Comparison of ENCODE assay signal across 8 cellular contexts in the genomic region with DNA sequence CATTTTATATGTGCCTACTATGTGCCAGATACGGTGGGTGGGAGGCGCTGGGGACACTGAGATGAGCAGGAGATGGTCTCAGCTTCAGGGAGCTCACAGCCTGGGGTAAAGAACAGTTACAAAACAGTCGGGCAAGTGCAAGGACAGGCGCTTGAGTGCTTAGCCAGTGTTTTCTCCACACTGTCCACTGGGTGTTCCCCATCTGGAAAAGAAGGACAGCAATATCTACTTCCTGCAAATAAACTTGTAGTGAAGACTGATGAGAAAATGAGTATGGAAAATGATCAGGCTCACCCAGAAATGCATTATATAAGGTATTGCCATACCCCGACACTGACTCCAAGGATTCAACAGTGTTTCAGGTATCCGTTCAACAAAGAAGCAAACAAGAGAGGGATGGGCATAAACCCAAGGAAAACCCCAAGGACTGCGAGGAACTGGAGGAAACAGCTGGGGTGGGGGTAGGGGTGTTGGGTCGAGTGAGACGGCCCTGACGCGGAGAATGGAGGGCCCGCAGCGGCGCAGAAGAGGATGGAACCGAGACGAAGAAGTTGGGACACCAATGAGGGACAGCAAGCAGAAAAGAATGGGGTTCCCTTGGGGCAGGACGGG. TPM values are rescaled to one million over a fixed set of nuclear protein-coding genes. Genes with fewer than 3 reads are reported as not detected.
DNase-seq lines count a peak whose midpoint lies in the region; TF ChIP-seq lines count a peak whose summit lies in the region.

No MANE protein-coding gene starts in this region.

- TF ChIP-seq CTCF in A673 (conservative IDR thresholded peaks at IDR 0.05; ENCODE audit: low read depth, low read length) (no peak), GM12875 (IDR thresholded peaks at IDR 0.05; ENCODE audit: borderline replicate concordance, insufficient read depth, low read depth, low read length) (no peak)

- POLR2A ChIA-PET in A673 (lab: Charles Lee; ENCODE audit: low non-redundant PET): no interaction called here

- no peaks in the 10 kb centered on the region for H3K9me3 ChIP-seq in A673 (ENCODE audit: low read depth, low read length, poor library complexity, severe bottlenecking)
- H3K9me3 ChIP-seq in SJCRH30 (replicated peaks): no peaks in the 10 kb centered on the region
- H3K9me3 ChIP-seq in mucosa of stomach (ENCODE audit: control insufficient read depth, low read length): no peaks in the 10 kb centered on the region

- H3K27me3 ChIP-seq in A673 (replicated peaks; ENCODE audit: insufficient read depth, low read depth, low read length, poor library complexity) (no peaks in the 10 kb centered on the region), SJCRH30 (no peaks in the 10 kb centered on the region), mucosa of stomach (ENCODE audit: control insufficient read depth, insufficient read depth, low read length) (no peaks in the 10 kb centered on the region)

- no peaks in the 10 kb centered on the region for H3K4me1 ChIP-seq in A673 (ENCODE audit: insufficient read depth, low read length, poor library complexity, severe bottlenecking)
- no peaks in the 10 kb centered on the region for H3K4me1 ChIP-seq in SJCRH30
- H3K4me1 ChIP-seq in mucosa of stomach (ENCODE audit: control insufficient read depth, insufficient read depth, low read length): peaks cover 18% of the 10 kb centered on the region

- H3K9ac ChIP-seq in mucosa of stomach (ENCODE audit: low read length): peak overlapping the region; percentile 64

- H3K27ac ChIP-seq in A673 (ENCODE audit: low read depth, low read length, poor library complexity, severe bottlenecking) (peak overlapping the region; percentile 57), SJCRH30 (peak overlapping the region; percentile 31; the same call in 1 of the 2 replicates), epithelial cell of prostate (peak overlapping the region; percentile 41)

- H3K4me3 ChIP-seq in A673 (ENCODE audit: low read depth, low read length, poor library complexity, severe bottlenecking) (peak overlapping the region; percentile 66), GM12875 (ENCODE audit: low read depth, low read length) (peak overlapping the region; percentile 83), SJCRH30 (peak overlapping the region; percentile 92), mucosa of stomach (ENCODE audit: low read length) (peak overlapping the region; percentile 71)

- intact Hi-C loops in A673 (cut with micrococcal nuclease; ENCODE audit: unreplicated experiment): no loop called here

- no peaks in the 10 kb centered on the region for H3K36me3 ChIP-seq in A673 (ENCODE audit: insufficient read depth, low read length, poor library complexity, severe bottlenecking)
- no peaks in the 10 kb centered on the region for H3K36me3 ChIP-seq in SJCRH30
- no peaks in the 10 kb centered on the region for H3K36me3 ChIP-seq in mucosa of stomach (ENCODE audit: control insufficient read depth, insufficient read depth, low read length)

- CTCF ChIA-PET in A673 (lab: Charles Lee): no interaction called here

- peak; percentile 13 for DNase-seq in A673 (ENCODE audit: low spot score)
- peak; percentile 17 to 42 for DNase-seq in SJCRH30
- no peak for DNase-seq in epithelial cell of prostate (ENCODE audit: low read depth, low spot score)
- no peak for DNase-seq in 8988T
- no peak for DNase-seq in iPS-NIHi11 (ENCODE audit: low spot score)
- no peak for DNase-seq in SIG-M5 (lab: John Stamatoyannopoulos, UW)

- no TSS peak for BruUV-seq in A673 (replicated peaks; lab: Mats Ljungman, UMichigan)

RNA-seq across cellular contexts. Expression of gene TMEM185A, which starts 0.8 kb away (rescaled TPM):
- total RNA-seq in A673 (2021): 18.4 and 23.6 TPM in 2 replicates
- 17.7 and 19.1 TPM in 2 replicates for total RNA-seq in SJCRH30 (2014; rRNA removed; shearing (Covaris generic))

RNA-seq across cellular contexts. Expression of gene HSFX2, which starts 35.7 kb away (rescaled TPM):
- total RNA-seq in A673 (2021): not detected in 2 replicates
- total RNA-seq in SJCRH30 (2014; rRNA removed; shearing (Covaris generic)): not detected in 2 replicates

RNA-seq across cellular contexts. Expression of gene MAGEA9B, which starts 43.5 kb away (rescaled TPM):
- not detected in 2 replicates for total RNA-seq in A673 (2021)
- total RNA-seq in SJCRH30 (2014; rRNA removed; shearing (Covaris generic)): not detected in 2 replicates

Comparison
In these comparisons a context has a peak if more than half of its experiments do, and no peak if none do; other contexts are left out.
1. DNase-seq: peak in A673 (single experiment) and SJCRH30 (2 of 2); none in epithelial cell of prostate (single experiment), 8988T (single experiment), iPS-NIHi11 (single experiment) and SIG-M5 (single experiment).
2. Peak in every context shown above with its lines, with median percentiles within 50 percentile points of each other: H3K27ac ChIP-seq and H3K4me3 ChIP-seq.